9 cellular contexts compared by ENCODE assay signal in the genomic region with DNA sequence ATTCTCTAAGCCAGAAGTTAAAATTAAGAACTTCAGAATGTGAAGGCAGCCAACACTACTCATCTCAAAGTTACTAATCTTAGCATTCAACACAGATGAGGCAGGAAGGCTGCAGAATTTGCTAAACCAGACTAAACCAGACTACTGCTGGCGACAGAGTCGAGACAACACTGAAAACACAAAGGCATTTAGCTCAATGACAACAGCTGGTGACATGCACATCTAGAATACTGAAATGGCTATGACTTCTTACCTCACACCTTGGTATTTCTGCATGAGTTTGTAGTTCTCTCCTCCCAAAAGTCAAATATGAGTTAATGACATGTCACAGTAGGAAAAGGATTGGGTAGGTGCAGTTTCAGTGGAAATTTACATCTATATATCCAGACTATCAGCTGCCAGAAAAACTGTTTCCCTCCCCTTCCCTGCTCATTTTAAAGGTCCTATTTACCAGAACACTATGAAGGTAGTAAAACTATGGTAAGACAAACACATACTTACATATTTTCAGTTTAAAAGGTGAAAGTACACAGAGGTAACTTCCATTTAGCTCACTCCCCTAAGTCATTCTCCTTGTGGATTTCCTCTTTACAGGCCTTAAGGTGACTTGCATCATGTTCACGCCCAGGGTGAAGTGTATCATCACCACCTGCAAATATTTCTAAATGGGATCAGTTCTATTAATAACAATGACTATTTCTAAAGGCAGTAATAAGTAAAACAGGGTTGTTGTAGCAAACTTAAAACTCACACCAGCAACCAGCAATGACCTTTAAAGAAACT. TPM values are rescaled to one million over a fixed set of nuclear protein-coding genes. Genes with fewer than 3 reads are reported as not detected.
DNase-seq lines count a peak whose midpoint lies in the region; ATAC-seq, FAIRE-seq and TF ChIP-seq lines count a peak whose summit lies in the region.
"Had no signal": no experiment of that assay in that cellular context is flagged by ENCODE, and none has a peak within 500 bp of the region (broad histone marks: within the 10 kb centered on the region; RNA-seq: fewer than 3 reads in every experiment).

No MANE protein-coding gene starts in this region.

- H4K91ac ChIP-seq in neuronal stem cell (ENCODE audit: low read depth, low read length, poor library complexity), result no peak overlapping the region

- no peak overlapping the region for H2BK5ac ChIP-seq in neuronal stem cell (ENCODE audit: low read length)

- H3K9me3 ChIP-seq in CD4-positive, alpha-beta T cell (ENCODE audit: control insufficient read depth, low read length), result no peaks in the 10 kb centered on the region
- H3K9me3 ChIP-seq in MM.1S (replicated peaks; ENCODE audit: insufficient read depth, low read length), result no peaks in the 10 kb centered on the region
- H3K9me3 ChIP-seq in neuronal stem cell (replicated peaks in 1 of 2; ENCODE audit: control insufficient read depth in 2 of 2, insufficient read depth in 1 of 2, low read depth in 1 of 2, low read length in 2 of 2), result no peaks in the 10 kb centered on the region

- H3K14ac ChIP-seq in neuronal stem cell (ENCODE audit: low read length), result no peak overlapping the region

- POLR2A ChIA-PET in CD4-positive, alpha-beta T cell (lab: Charles Lee), result interaction anchor here (0.6 to 1.0 kb wide), 5 partner anchors 8 to 136 kb away, joined by 3 to 5 read pairs (median 3); no protein-coding TSS in a partner anchor

- no peaks in the 10 kb centered on the region for H3K27me3 Mint-ChIP-seq in CD4-positive, alpha-beta T cell

- no peak overlapping the region for H2BK15ac ChIP-seq in neuronal stem cell (ENCODE audit: low read length)

- ATAC-seq in CD4-positive, alpha-beta T cell (ENCODE audit: poor library complexity), result peak; percentile 73
- ATAC-seq in HG02798 (IDR thresholded peaks at IDR 0.05; ENCODE audit: poor library complexity, unreplicated experiment), result no peak

- H3K9ac ChIP-seq in MM.1S (ENCODE audit: low read length) (peak overlapping the region; percentile 21; the same call in 1 of the 2 replicates), neuronal stem cell (ENCODE audit: low read depth, low read length, poor library complexity) (no peak overlapping the region)

- CTCF ChIA-PET in CD4-positive, alpha-beta T cell (lab: Charles Lee), result interaction anchor here (0.7 kb wide), 1 partner anchor 197 kb away, joined by 3 read pairs; no protein-coding TSS in a partner anchor

- H3K27me3 ChIP-seq in CD4-positive, alpha-beta T cell (ENCODE audit: control insufficient read depth, insufficient read depth, low read length), result no peaks in the 10 kb centered on the region
- no peaks in the 10 kb centered on the region for H3K27me3 ChIP-seq in MM.1S (replicated peaks; ENCODE audit: insufficient read depth, low read length)
- H3K27me3 ChIP-seq in neuronal stem cell (ENCODE audit: control insufficient read depth in 3 of 3, insufficient read depth in 3 of 3, low read depth in 1 of 3, low read length in 3 of 3), result no peaks in the 10 kb centered on the region
- H3K27me3 ChIP-seq: dorsolateral prefrontal cortex had no signal

- H3K4ac ChIP-seq in neuronal stem cell (ENCODE audit: low read length), result no peak overlapping the region

- no peak overlapping the region for H2AK5ac ChIP-seq in neuronal stem cell (ENCODE audit: low read depth, low read length)

- peaks cover 5% of the 10 kb centered on the region; the same call in 1 of the 2 replicates for H3F3A ChIP-seq in MM.1S (ENCODE audit: insufficient read depth, low read length)

- peak overlapping the region; percentile 78 for H3K27ac Mint-ChIP-seq in CD4-positive, alpha-beta T cell

- no peak overlapping the region for H2BK120ac ChIP-seq in neuronal stem cell (ENCODE audit: low read depth, low read length)

- H2AFZ ChIP-seq in MM.1S (ENCODE audit: low read length), result no peak overlapping the region
- peak overlapping the region; percentile 67 for H2AFZ ChIP-seq in neuronal stem cell (ENCODE audit: low read length)

- H3K79me1 ChIP-seq in neuronal stem cell (ENCODE audit: low read depth, low read length), result no peaks in the 10 kb centered on the region

- H3K4me2 ChIP-seq in MM.1S (ENCODE audit: low read depth, low read length) (peak overlapping the region; percentile 57; the same call in 1 of the 2 replicates), neuronal stem cell (ENCODE audit: insufficient read depth, low read length, poor library complexity, severe bottlenecking) (no peak overlapping the region)

- H3K4me3 ChIP-seq in MM.1S (ENCODE audit: low read length) (no peak overlapping the region), neuronal stem cell (ENCODE audit: low read length in 2 of 2) (no peak overlapping the region)

- no peak for TF ChIP-seq CTCF in CD4-positive, alpha-beta T cell (IDR thresholded peaks at IDR 0.05)
- TF ChIP-seq CTCF in MM.1S (IDR thresholded peaks at IDR 0.05; ENCODE audit: low read length), result no peak

- FAIRE-seq in colon (lab: Jason Lieb, UNC), result peak; percentile 62

- peaks cover 39% of the 10 kb centered on the region for H3K36me3 Mint-ChIP-seq in CD4-positive, alpha-beta T cell (ENCODE audit: low read depth)

- no peak overlapping the region for H3K18ac ChIP-seq in neuronal stem cell (ENCODE audit: low read length)

- no peak overlapping the region for H2BK12ac ChIP-seq in neuronal stem cell (ENCODE audit: low read length)

- H3K23ac ChIP-seq in neuronal stem cell (ENCODE audit: low read depth, low read length, poor library complexity), result no peak overlapping the region

- H3K9me2 ChIP-seq in MM.1S (replicated peaks; ENCODE audit: insufficient read depth, low read length), result no peaks in the 10 kb centered on the region

- H3K36me3 ChIP-seq in MM.1S (replicated peaks; ENCODE audit: insufficient read depth, low read length) (no peaks in the 10 kb centered on the region), neuronal stem cell (replicated peaks in 1 of 2; ENCODE audit: control insufficient read depth in 2 of 2, insufficient read depth in 2 of 2, low read length in 2 of 2) (peaks cover 0 to 6% of the 10 kb centered on the region in 2 donors)

- no peak overlapping the region for H4K8ac ChIP-seq in neuronal stem cell (ENCODE audit: low read depth, low read length)

- DNase-seq in CD4-positive, alpha-beta T cell, result no peak
- DNase-seq in MM.1S (peak; percentile 15), neuronal stem cell (ENCODE audit: low spot score) (no peak), HK-2 (ENCODE audit: unreplicated experiment) (no peak), dermis blood vessel endothelial cell (no peak), activated gamma-delta T cell treated with Interleukin-2 at 50 U/mL for 16 hours (no peak)
- DNase-seq: dorsolateral prefrontal cortex had no signal

- H3K27ac ChIP-seq in CD4-positive, alpha-beta T cell (ENCODE audit: low read depth, low read length), result peak overlapping the region; percentile 3
- H3K27ac ChIP-seq in MM.1S (ENCODE audit: low read length), result peak overlapping the region; percentile 73
- no peak overlapping the region for H3K27ac ChIP-seq in neuronal stem cell (replicated peaks; ENCODE audit: low read length)

- WGBS in neuronal stem cell (ENCODE audit: extremely low coverage in 2 of 2, insufficient read length in 2 of 2, insufficient replicate concordance in 1 of 2), 2 donors, result no CpG with 5 or more reads among the region's 3 CpGs

- H3K9me3 Mint-ChIP-seq in CD4-positive, alpha-beta T cell, result no peaks in the 10 kb centered on the region

- peak overlapping the region; percentile 39 for H3K4me3 Mint-ChIP-seq in CD4-positive, alpha-beta T cell

- no peaks in the 10 kb centered on the region for H4K20me1 ChIP-seq in MM.1S (ENCODE audit: insufficient read depth, low read length)

- H3K4me1 ChIP-seq in MM.1S (ENCODE audit: low read length) (peaks cover 11% of the 10 kb centered on the region), neuronal stem cell (ENCODE audit: control insufficient read depth in 2 of 2, insufficient read depth in 1 of 2, low read depth in 1 of 2, low read length in 2 of 2) (peaks cover 10 to 36% of the 10 kb centered on the region in 2 donors)

- H3K79me2 ChIP-seq in MM.1S (ENCODE audit: low read length), result peaks cover 31% of the 10 kb centered on the region

- intact Hi-C loops in CD4-positive, alpha-beta T cell (cut with DNase I, micrococcal nuclease), result no loop called here

- peaks cover 98% of the 10 kb centered on the region for H3K4me1 Mint-ChIP-seq in CD4-positive, alpha-beta T cell (ENCODE audit: low read depth)

RNA-seq across cellular contexts. Expression of a gene that starts 21.4 kb away (rescaled TPM):
- 100 to 1,000 TPM in 1 of 2 experiments, 10 to 100 TPM in 1; 93.1 to 101 TPM for total RNA-seq in CD4-positive, alpha-beta T cell
- polyA plus RNA-seq in neuronal stem cell (2013, experiment 1 of 2), result 4.0 TPM
- polyA plus RNA-seq in neuronal stem cell (2013, experiment 2 of 2), result 4.4 TPM
- total RNA-seq in dermis blood vessel endothelial cell, result 35.4 and 60.4 TPM in 2 replicates
